Comparison of ENCODE assay signal across 1 cellular context in genomic region chr17:76074390-76075363, GRCh38.
TF ChIP-seq lines count a peak whose summit lies in the region.

TSS of gene GALR2 (plus strand) at chr17:76074781. CDS start at chr17:76074884, 103 bp downstream.

TF ChIP-seq in HepG2, 621 proteins besides CTCF, POLR2A, EP300 and RAD21 (continued from another document and continues in another):
- no peak for TF ChIP-seq ZNF318 (CRISPR knock-in tag; IDR thresholded peaks at IDR 0.05)
- no peak for TF ChIP-seq MED1 (CRISPR knock-in tag; IDR thresholded peaks at IDR 0.05)
- no peak for TF ChIP-seq NFE2L2 (IDR thresholded peaks at IDR 0.05; ENCODE audit: low read length)
- no peak for TF ChIP-seq ZNF337 (CRISPR knock-in tag; IDR thresholded peaks at IDR 0.05; ENCODE audit: borderline replicate concordance, low read depth)
- no peak; the same call in 1 of the 2 replicates for TF ChIP-seq ZSCAN21 (CRISPR knock-in tag; IDR thresholded peaks at IDR 0.05; ENCODE audit: borderline replicate concordance)
- no peak for TF ChIP-seq ZNF792 (CRISPR knock-in tag; IDR thresholded peaks at IDR 0.05)
- TF ChIP-seq EZH2 (conservative IDR thresholded peaks at IDR 0.05; ENCODE audit: low read depth, low read length) = no peak
- TF ChIP-seq ZNF367 (CRISPR knock-in tag; IDR thresholded peaks at IDR 0.05; ENCODE audit: borderline replicate concordance) = no peak
- peak; percentile 90 for TF ChIP-seq ZNF263 (CRISPR knock-in tag; IDR thresholded peaks at IDR 0.05)
- TF ChIP-seq ETS1 (CRISPR knock-in tag; IDR thresholded peaks at IDR 0.05) = 0 out of 2 replicates have a peak, but pooled peaks have one; percentile 41
- TF ChIP-seq SNAPC2 (CRISPR knock-in tag; IDR thresholded peaks at IDR 0.05) = no peak
- no peak for TF ChIP-seq ZNF407 (CRISPR knock-in tag; IDR thresholded peaks at IDR 0.05; ENCODE audit: not compliant biosample characterization)
- no peak; the same call in 1 of the 2 replicates for TF ChIP-seq ZNF251 (CRISPR knock-in tag; IDR thresholded peaks at IDR 0.05)
- TF ChIP-seq ZSCAN22 (CRISPR knock-in tag; IDR thresholded peaks at IDR 0.05) = no peak
- no peak for TF ChIP-seq PBX3 (CRISPR knock-in tag; IDR thresholded peaks at IDR 0.05; ENCODE audit: borderline replicate concordance)
- no peak for TF ChIP-seq GATAD2A (CRISPR knock-in tag; IDR thresholded peaks at IDR 0.05)
- no peak for TF ChIP-seq CCDC6 (CRISPR knock-in tag; IDR thresholded peaks at IDR 0.05)
- no peak for TF ChIP-seq HNRNPH1 (optimal IDR thresholded peaks at IDR 0.05; ENCODE audit: low read depth, low read length)
- TF ChIP-seq ASH2L (IDR thresholded peaks at IDR 0.05; ENCODE audit: insufficient read length, low read depth, low read length) = no peak
- TF ChIP-seq HMG20B (CRISPR knock-in tag; conservative IDR thresholded peaks at IDR 0.05) = no peak
- TF ChIP-seq SNAPC4 (CRISPR knock-in tag; IDR thresholded peaks at IDR 0.05) = no peak
- no peak for TF ChIP-seq LCORL (IDR thresholded peaks at IDR 0.05)
- TF ChIP-seq LCORL (CRISPR knock-in tag; IDR thresholded peaks at IDR 0.05) = no peak
- TF ChIP-seq ZNF574 (CRISPR knock-in tag; IDR thresholded peaks at IDR 0.05) = peak; percentile 61; the same call in 1 of the 2 replicates
- no peak for TF ChIP-seq ZNF629 (CRISPR knock-in tag; conservative IDR thresholded peaks at IDR 0.05)
